Comparison of ENCODE assay signal across 15 cellular contexts in the genomic region with DNA sequence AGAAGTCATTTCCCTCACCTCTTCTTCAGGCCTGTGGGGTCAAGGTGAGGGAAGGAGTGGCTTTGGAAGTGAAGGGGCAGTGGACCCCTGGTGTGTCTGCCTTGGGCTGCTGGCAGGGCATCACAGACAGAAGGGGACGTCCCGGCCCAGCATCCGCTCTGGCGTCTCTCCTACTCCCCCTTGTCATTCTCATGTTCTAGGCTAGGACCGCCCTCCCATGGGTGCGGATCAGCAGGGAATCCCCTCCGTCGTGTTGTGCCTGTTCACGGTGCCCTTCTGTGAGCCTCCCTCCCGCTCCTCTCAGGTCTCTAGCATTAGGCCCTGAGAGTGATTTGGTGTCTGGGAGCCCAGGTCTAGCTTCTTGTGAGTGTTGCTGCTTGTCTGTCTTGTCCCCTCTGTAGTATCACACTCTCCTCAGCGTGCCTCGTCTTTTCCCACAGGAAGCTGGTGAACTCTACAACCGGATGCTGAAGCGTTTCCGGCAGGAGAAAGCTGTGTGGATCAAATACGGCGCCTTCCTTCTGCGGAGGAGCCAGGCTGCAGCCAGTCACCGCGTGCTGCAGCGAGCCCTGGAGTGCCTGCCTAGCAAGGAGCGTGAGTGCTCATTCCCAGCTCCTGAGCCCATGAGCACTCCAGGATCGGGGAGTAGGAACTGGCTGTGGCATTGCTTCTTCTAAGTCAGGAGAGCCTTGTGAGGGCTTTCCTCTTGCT. TPM values are rescaled to one million over a fixed set of nuclear protein-coding genes. Genes with fewer than 3 reads are reported as not detected.
DNase-seq lines count a peak whose midpoint lies in the region; ATAC-seq and TF ChIP-seq lines count a peak whose summit lies in the region.
"Had no signal": no experiment of that assay in that cellular context is flagged by ENCODE, and none has a peak within 500 bp of the region (broad histone marks: within the 10 kb centered on the region; RNA-seq: fewer than 3 reads in every experiment).

No MANE protein-coding gene starts in this region.

- H3K4me3 Mint-ChIP-seq in CD8-positive, alpha-beta T cell = no peak overlapping the region
- H3K4me3 Mint-ChIP-seq: neural crest cell had no signal

- no peak overlapping the region for H3K27ac ChIP-seq in CD8-positive, alpha-beta T cell (ENCODE audit: low read depth, low read length)
- H3K27ac ChIP-seq: transverse colon had no signal

- H3K27me3 ChIP-seq in CD8-positive, alpha-beta T cell (ENCODE audit: insufficient read depth, low read length) = no peaks in the 10 kb centered on the region
- H3K27me3 ChIP-seq: transverse colon had no signal

- POLR2A ChIA-PET in CD8-positive, alpha-beta T cell (lab: Charles Lee) = no interaction called here

- DNase-seq in CD8-positive, alpha-beta T cell = no peak
- peak; percentile 80 for DNase-seq in dermis blood vessel endothelial cell
- no peak for DNase-seq in DMS53 treated with DMSO at 0.1 percent for 48 hours (lab: John Stamatoyannopoulos, UW; ENCODE audit: unreplicated experiment)
- DNase-seq: activated CD8-positive, alpha-beta memory T cell treated with anti-CD3 and anti-CD28 coated beads for 24 hours; amniotic stem cell; DND-41; foreskin melanocyte; NCI-H226; PC-3; T-helper 9 cell; transverse colon had no signal

- peak overlapping the region; percentile 32 for H3K27ac Mint-ChIP-seq in CD8-positive, alpha-beta T cell

- peaks cover 84% of the 10 kb centered on the region for H3K36me3 Mint-ChIP-seq in CD8-positive, alpha-beta T cell

- H3K4me1 ChIP-seq in CD8-positive, alpha-beta T cell (ENCODE audit: insufficient read depth, low read length) = peaks cover under 1% of the 10 kb centered on the region

- H3K4me1 Mint-ChIP-seq in CD8-positive, alpha-beta T cell (ENCODE audit: low read depth) = peaks cover 9% of the 10 kb centered on the region
- H3K4me1 Mint-ChIP-seq: neural crest cell had no signal

- TF ChIP-seq CTCF in CD8-positive, alpha-beta T cell (IDR thresholded peaks at IDR 0.05) = no peak

- CTCF ChIA-PET in CD8-positive, alpha-beta T cell (lab: Charles Lee) = interaction anchor here (1.4 to 2.0 kb wide), 3 partner anchors 27 to 42 kb away, joined by 5 to 6 read pairs (median 6); no protein-coding TSS in a partner anchor

- no peak overlapping the region for H3K4me3 ChIP-seq in CD8-positive, alpha-beta T cell (ENCODE audit: low read depth, low read length)
- H3K4me3 ChIP-seq: transverse colon had no signal

- no peak for ATAC-seq in CD8-positive, alpha-beta T cell
- ATAC-seq in GM18520 (IDR thresholded peaks at IDR 0.05; ENCODE audit: unreplicated experiment) = no peak
- ATAC-seq: PC-3 had no signal

- H3K9me3 Mint-ChIP-seq in CD8-positive, alpha-beta T cell = no peaks in the 10 kb centered on the region
- H3K9me3 Mint-ChIP-seq: neural crest cell had no signal

- intact Hi-C loops in CD8-positive, alpha-beta T cell (cut with DNase I, micrococcal nuclease) = no loop called here

- H3K27me3 Mint-ChIP-seq in CD8-positive, alpha-beta T cell (ENCODE audit: low read depth) = no peaks in the 10 kb centered on the region

- no peaks in the 10 kb centered on the region for H3K9me3 ChIP-seq in CD8-positive, alpha-beta T cell (ENCODE audit: low read length)
- H3K9me3 ChIP-seq: transverse colon had no signal

- peaks cover 42% of the 10 kb centered on the region for H3K36me3 ChIP-seq in CD8-positive, alpha-beta T cell (ENCODE audit: insufficient read depth, low read length)

RNA-seq across cellular contexts. Expression of gene CALHM2, which starts 8.5 kb away (rescaled TPM):
- total RNA-seq in CD8-positive, alpha-beta T cell = 1 to 10 TPM; 1.6 to 1.7 TPM
- 18.4 and 27.9 TPM in 2 replicates for total RNA-seq in dermis blood vessel endothelial cell
- total RNA-seq: neural crest cell had no signal

RNA-seq across cellular contexts. Expression of gene CALHM1, which starts 15.1 kb away (rescaled TPM):
- total RNA-seq in CD8-positive, alpha-beta T cell = not detected
- not detected in 2 replicates for total RNA-seq in dermis blood vessel endothelial cell
- total RNA-seq: kidney epithelial cell, neural crest cell, PC-3, skeletal muscle tissue, transverse colon had no signal

RNA-seq across cellular contexts. Expression of gene CALHM3, which starts 35.4 kb away (rescaled TPM):
- total RNA-seq in CD8-positive, alpha-beta T cell = not detected
- total RNA-seq in dermis blood vessel endothelial cell = not detected in 2 replicates
- total RNA-seq: kidney epithelial cell, neural crest cell, skeletal muscle tissue, transverse colon had no signal

RNA-seq across cellular contexts. Expression of gene PDCD11, which starts 47.2 kb away (rescaled TPM):
- total RNA-seq in CD8-positive, alpha-beta T cell = 10 to 100 TPM; 13.7 to 15.0 TPM
- 41.5 and 50.5 TPM in 2 replicates for total RNA-seq in dermis blood vessel endothelial cell

RNA-seq across cellular contexts. Expression of gene ATP5MK, which starts 47.4 kb away (rescaled TPM):
- total RNA-seq in CD8-positive, alpha-beta T cell = 10 to 100 TPM; 93.4 to 97.3 TPM
- total RNA-seq in dermis blood vessel endothelial cell = 152 and 350 TPM in 2 replicates
